8 cellular contexts compared by ENCODE assay signal in the genomic region with DNA sequence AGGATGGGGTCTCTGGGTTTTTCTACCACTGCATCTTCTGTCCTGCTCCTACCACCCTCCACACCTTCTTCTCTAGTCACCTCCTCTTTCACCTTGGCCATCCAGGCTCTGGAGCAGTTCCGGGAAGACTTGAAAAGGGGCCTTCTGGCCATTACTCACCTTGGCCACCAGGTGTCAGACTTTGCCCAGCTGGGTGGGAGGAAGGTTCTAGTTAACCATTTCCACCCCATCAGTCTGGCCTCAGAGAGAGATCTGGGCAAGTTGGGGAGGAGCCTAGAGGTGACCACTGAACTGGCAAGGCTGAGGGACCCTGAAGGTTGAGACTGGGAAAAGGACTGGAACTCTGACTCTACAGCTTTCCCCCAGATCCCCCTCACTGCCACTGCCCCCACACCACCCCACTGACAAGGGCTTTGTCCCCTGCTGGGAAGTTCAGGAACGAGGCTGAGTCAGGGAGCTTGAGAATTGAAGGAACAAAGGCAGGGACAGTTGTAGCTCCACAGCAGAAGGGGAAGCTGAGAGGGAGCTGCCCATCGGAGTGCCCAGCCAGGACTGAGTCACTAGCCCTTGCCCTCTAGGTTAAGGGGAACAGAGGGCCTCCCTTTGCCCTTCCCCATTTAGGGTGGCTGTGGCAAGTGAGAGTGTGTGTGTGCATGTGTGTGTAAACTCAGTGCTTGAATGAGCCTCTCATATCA. TPM values are rescaled to one million over a fixed set of nuclear protein-coding genes. Genes with fewer than 3 reads are reported as not detected.
DNase-seq lines count a peak whose midpoint lies in the region; ATAC-seq and TF ChIP-seq lines count a peak whose summit lies in the region.

No MANE protein-coding gene starts in this region.

- peak overlapping the region; percentile 15 for H3K4me3 Mint-ChIP-seq in activated CD8-positive, alpha-beta T cell treated with anti-CD3 and anti-CD28 coated beads, Interleukin-2, amount 10 ng/mL, durations not matched to agents 7 days and 5 days
- H3K4me3 Mint-ChIP-seq in endodermal cell = peak overlapping the region; percentile 7
- H3K4me3 Mint-ChIP-seq in stimulated activated naive B cell treated with anti-CD40 and anti-IgM and Interleukin-4, amounts not matched to agents 10 μg/mL and 1 μg/mL and 100 μg/mL, for 72 hours = peak overlapping the region; percentile 74 to 75

- ATAC-seq in activated CD8-positive, alpha-beta T cell treated with anti-CD3 and anti-CD28 coated beads, Interleukin-2, amount 10 ng/mL, durations not matched to agents 7 days and 5 days = peak; percentile 14
- ATAC-seq in stimulated activated naive B cell treated with anti-CD40 and anti-IgM and Interleukin-4, amounts not matched to agents 10 μg/mL and 1 μg/mL and 100 μg/mL, for 72 hours (replicated peaks) = peak; percentile 4
- no peak for ATAC-seq in HG03280 (IDR thresholded peaks at IDR 0.05; ENCODE audit: unreplicated experiment)

- 40 to 60% methylated on average over 1 to 3 of the region's 3 CpGs for WGBS in endodermal cell (ENCODE audit: insufficient coverage in 1 of 2, insufficient read length in 1 of 2), 2 experiments

- H3K4me3 ChIP-seq in HAP-1 = no peak overlapping the region
- H3K4me3 ChIP-seq in endodermal cell (ENCODE audit: low read length) = no peak overlapping the region

- TF ChIP-seq CTCF in endodermal cell (conservative IDR thresholded peaks at IDR 0.05) = peak; percentile 96

- H3K36me3 ChIP-seq in HAP-1 (replicated peaks) (no peaks in the 10 kb centered on the region), endodermal cell (ENCODE audit: control insufficient read depth, insufficient read depth, low read length) (no peaks in the 10 kb centered on the region)

- H3K9me3 ChIP-seq in HAP-1 = no peaks in the 10 kb centered on the region
- H3K9me3 ChIP-seq in endodermal cell (ENCODE audit: control insufficient read depth, low read length) = no peaks in the 10 kb centered on the region

- no peak overlapping the region for H3K9ac ChIP-seq in endodermal cell (ENCODE audit: extremely low read depth, low read length, poor library complexity, severe bottlenecking)

- H3K36me3 Mint-ChIP-seq in activated CD8-positive, alpha-beta T cell treated with anti-CD3 and anti-CD28 coated beads, Interleukin-2, amount 10 ng/mL, durations not matched to agents 7 days and 5 days (ENCODE audit: low read depth) = peaks cover 3% of the 10 kb centered on the region
- H3K36me3 Mint-ChIP-seq in endodermal cell (ENCODE audit: low read depth) = no peaks in the 10 kb centered on the region
- peaks cover 12 to 13% of the 10 kb centered on the region in 2 donors for H3K36me3 Mint-ChIP-seq in stimulated activated naive B cell treated with anti-CD40 and anti-IgM and Interleukin-4, amounts not matched to agents 10 μg/mL and 1 μg/mL and 100 μg/mL, for 72 hours

- no peaks in the 10 kb centered on the region for H3K9me3 Mint-ChIP-seq in activated CD8-positive, alpha-beta T cell treated with anti-CD3 and anti-CD28 coated beads, Interleukin-2, amount 10 ng/mL, durations not matched to agents 7 days and 5 days (ENCODE audit: insufficient read depth)
- H3K9me3 Mint-ChIP-seq in endodermal cell = no peaks in the 10 kb centered on the region
- no peaks in the 10 kb centered on the region for H3K9me3 Mint-ChIP-seq in stimulated activated naive B cell treated with anti-CD40 and anti-IgM and Interleukin-4, amounts not matched to agents 10 μg/mL and 1 μg/mL and 100 μg/mL, for 72 hours

- peaks cover 32% of the 10 kb centered on the region for H3K4me1 Mint-ChIP-seq in activated CD8-positive, alpha-beta T cell treated with anti-CD3 and anti-CD28 coated beads, Interleukin-2, amount 10 ng/mL, durations not matched to agents 7 days and 5 days (ENCODE audit: low read depth)
- peaks cover 29% of the 10 kb centered on the region for H3K4me1 Mint-ChIP-seq in endodermal cell
- H3K4me1 Mint-ChIP-seq in stimulated activated naive B cell treated with anti-CD40 and anti-IgM and Interleukin-4, amounts not matched to agents 10 μg/mL and 1 μg/mL and 100 μg/mL, for 72 hours = peaks cover 62 to 66% of the 10 kb centered on the region in 2 donors

- H3K27me3 Mint-ChIP-seq in activated CD8-positive, alpha-beta T cell treated with anti-CD3 and anti-CD28 coated beads, Interleukin-2, amount 10 ng/mL, durations not matched to agents 7 days and 5 days (ENCODE audit: low read depth) = peaks cover 23% of the 10 kb centered on the region
- H3K27me3 Mint-ChIP-seq in endodermal cell (ENCODE audit: insufficient read depth) = peaks cover 27% of the 10 kb centered on the region
- no peaks in the 10 kb centered on the region for H3K27me3 Mint-ChIP-seq in stimulated activated naive B cell treated with anti-CD40 and anti-IgM and Interleukin-4, amounts not matched to agents 10 μg/mL and 1 μg/mL and 100 μg/mL, for 72 hours

- H3K4me1 ChIP-seq in HAP-1 (peaks cover 7% of the 10 kb centered on the region; the same call in 1 of the 2 replicates), endodermal cell (ENCODE audit: control insufficient read depth, insufficient read depth, low read length) (peaks cover 35% of the 10 kb centered on the region)

- DNase-seq in C1 segment of cervical spinal cord (lab: John Stamatoyannopoulos, UW) (peak in 9 of 14 donors; percentile 35 to 83 (median 59)), HAP-1 (ENCODE audit: low spot score in 2 of 2) (peak; percentile 79 to 83), NCI-H82 (lab: John Stamatoyannopoulos, UW) (peak; percentile 83), endodermal cell (peak; percentile 92), middle frontal gyrus (ENCODE audit: extremely low spot score, low spot score) (peak; percentile 38)
- peak; percentile 79 for DNase-seq in activated CD8-positive, alpha-beta T cell treated with anti-CD3 and anti-CD28 coated beads, Interleukin-2, amount 10 ng/mL, durations not matched to agents 7 days and 5 days
- DNase-seq in stimulated activated naive B cell treated with anti-CD40 and anti-IgM and Interleukin-4, amounts not matched to agents 10 μg/mL and 1 μg/mL and 100 μg/mL, for 72 hours = peak; percentile 62

- no peak overlapping the region for H3K27ac ChIP-seq in endodermal cell (ENCODE audit: low read depth, low read length)

- POLR2A ChIA-PET in activated CD8-positive, alpha-beta T cell treated with anti-CD3 and anti-CD28 coated beads, Interleukin-2, amount 10 ng/mL, durations not matched to agents 7 days and 5 days (lab: Charles Lee) = interaction anchor here (1.4 kb wide), 1 partner anchor 25 kb away, joined by 13 read pairs; no protein-coding TSS in a partner anchor

- H3K27ac Mint-ChIP-seq in activated CD8-positive, alpha-beta T cell treated with anti-CD3 and anti-CD28 coated beads, Interleukin-2, amount 10 ng/mL, durations not matched to agents 7 days and 5 days = peak overlapping the region; percentile 71
- peak overlapping the region; percentile 31 for H3K27ac Mint-ChIP-seq in endodermal cell
- H3K27ac Mint-ChIP-seq in stimulated activated naive B cell treated with anti-CD40 and anti-IgM and Interleukin-4, amounts not matched to agents 10 μg/mL and 1 μg/mL and 100 μg/mL, for 72 hours = peak overlapping the region; percentile 94

- CTCF ChIA-PET in activated CD8-positive, alpha-beta T cell treated with anti-CD3 and anti-CD28 coated beads, Interleukin-2, amount 10 ng/mL, durations not matched to agents 7 days and 5 days (lab: Charles Lee) = interaction anchor here (0.6 to 18.4 kb wide), 19 partner anchors 9 to 228 kb away, joined by 3 to 998 read pairs (median 4); a partner anchor contains a TSS

- in situ Hi-C loops in HAP-1 (cut with MboI; ENCODE audit: low sequenced_read_pairs) = no loop called here

- H3K27me3 ChIP-seq in HAP-1 (ENCODE audit: low read depth) (no peaks in the 10 kb centered on the region), endodermal cell (ENCODE audit: control insufficient read depth, insufficient read depth, low read length, poor library complexity, severe bottlenecking) (no peaks in the 10 kb centered on the region)

RNA-seq across cellular contexts. Expression of a gene that starts 3.7 kb away (rescaled TPM):
- 10 to 100 TPM; 53.2 to 56.7 TPM for total RNA-seq in activated CD8-positive, alpha-beta T cell treated with anti-CD3 and anti-CD28 coated beads, Interleukin-2, amount 10 ng/mL, durations not matched to agents 7 days and 5 days
- 10 to 100 TPM; 40.7 to 47.6 TPM for total RNA-seq in endodermal cell
- 24.3 TPM for polyA plus RNA-seq in endodermal cell (2013, experiment 1 of 2)
- polyA plus RNA-seq in endodermal cell (2013, experiment 2 of 2) = 30.1 TPM

RNA-seq across cellular contexts. Expression of a gene that starts 16.4 kb away (rescaled TPM):
- total RNA-seq in activated CD8-positive, alpha-beta T cell treated with anti-CD3 and anti-CD28 coated beads, Interleukin-2, amount 10 ng/mL, durations not matched to agents 7 days and 5 days = under 1 TPM; 0.29 to 0.50 TPM
- total RNA-seq in endodermal cell = 1 to 10 TPM; 3.6 to 4.8 TPM
- polyA plus RNA-seq in endodermal cell (2013, experiment 1 of 2) = 2.4 TPM
- polyA plus RNA-seq in endodermal cell (2013, experiment 2 of 2) = 2.6 TPM

RNA-seq across cellular contexts. Expression of a gene that starts 34.8 kb away (rescaled TPM):
- 10 to 100 TPM; 59.5 to 60.4 TPM for total RNA-seq in activated CD8-positive, alpha-beta T cell treated with anti-CD3 and anti-CD28 coated beads, Interleukin-2, amount 10 ng/mL, durations not matched to agents 7 days and 5 days
- 10 to 100 TPM; 28.3 to 41.4 TPM for total RNA-seq in endodermal cell
- polyA plus RNA-seq in endodermal cell (2013, experiment 1 of 2) = 31.1 TPM
- 31.1 TPM for polyA plus RNA-seq in endodermal cell (2013, experiment 2 of 2)

RNA-seq across cellular contexts. Expression of a gene that starts 44.6 kb away (rescaled TPM):
- total RNA-seq in activated CD8-positive, alpha-beta T cell treated with anti-CD3 and anti-CD28 coated beads, Interleukin-2, amount 10 ng/mL, durations not matched to agents 7 days and 5 days = 100 to 1,000 TPM; 429 to 434 TPM
- total RNA-seq in endodermal cell = 100 to 1,000 TPM; 182 to 212 TPM
- polyA plus RNA-seq in endodermal cell (2013, experiment 1 of 2) = 151 TPM
- 148 TPM for polyA plus RNA-seq in endodermal cell (2013, experiment 2 of 2)

RNA-seq across cellular contexts. Expression of a gene that starts 46.9 kb away (rescaled TPM):
- 100 to 1,000 TPM; 345 to 352 TPM for total RNA-seq in activated CD8-positive, alpha-beta T cell treated with anti-CD3 and anti-CD28 coated beads, Interleukin-2, amount 10 ng/mL, durations not matched to agents 7 days and 5 days
- total RNA-seq in endodermal cell = under 1 TPM in 1 of 2 donors, not detected in 1; 0.20 TPM
- 0.89 TPM for polyA plus RNA-seq in endodermal cell (2013, experiment 1 of 2)
- polyA plus RNA-seq in endodermal cell (2013, experiment 2 of 2) = 0.91 TPM

Comparison
In these comparisons a context has a peak if more than half of its experiments do, and no peak if none do; other contexts are left out.
1. DNase-seq: peak in every context shown above with its lines; median percentile 92 in endodermal cell; 83 in NCI-H82; 81 in HAP-1; 79 in activated CD8-positive, alpha-beta T cell treated with anti-CD3 and anti-CD28 coated beads, Interleukin-2, amount 10 ng/mL, durations not matched to agents 7 days and 5 days; 62 in stimulated activated naive B cell treated with anti-CD40 and anti-IgM and Interleukin-4, amounts not matched to agents 10 μg/mL and 1 μg/mL and 100 μg/mL, for 72 hours; 59 in C1 segment of cervical spinal cord; 38 in middle frontal gyrus.
2. H3K27ac Mint-ChIP-seq: peak in every context shown above with its lines; median percentile 94 in stimulated activated naive B cell treated with anti-CD40 and anti-IgM and Interleukin-4, amounts not matched to agents 10 μg/mL and 1 μg/mL and 100 μg/mL, for 72 hours; 71 in activated CD8-positive, alpha-beta T cell treated with anti-CD3 and anti-CD28 coated beads, Interleukin-2, amount 10 ng/mL, durations not matched to agents 7 days and 5 days; 31 in endodermal cell.
3. H3K4me3 Mint-ChIP-seq: peak in every context shown above with its lines; median percentile 74 in stimulated activated naive B cell treated with anti-CD40 and anti-IgM and Interleukin-4, amounts not matched to agents 10 μg/mL and 1 μg/mL and 100 μg/mL, for 72 hours; 15 in activated CD8-positive, alpha-beta T cell treated with anti-CD3 and anti-CD28 coated beads, Interleukin-2, amount 10 ng/mL, durations not matched to agents 7 days and 5 days; 7 in endodermal cell.